Comparison of ENCODE assay signal across 13 cellular contexts in genomic region chrX:152638443-152638904, GRCh38. TPM values are rescaled to one million over a fixed set of nuclear protein-coding genes. Genes with fewer than 3 reads are reported as not detected.
DNase-seq lines count a peak whose midpoint lies in the region; ATAC-seq and TF ChIP-seq lines count a peak whose summit lies in the region.
"Had no signal": no experiment of that assay in that cellular context is flagged by ENCODE, and none has a peak within 500 bp of the region (broad histone marks: within the 10 kb centered on the region; RNA-seq: fewer than 3 reads in every experiment).

No MANE protein-coding gene starts in this region.

- H3K9ac ChIP-seq in H9 (ENCODE audit: extremely low read depth, insufficient read length, low read length) = no peak overlapping the region

- no peak overlapping the region for H3K18ac ChIP-seq in H9 (ENCODE audit: insufficient read length, low read depth, low read length)

- no peaks in the 10 kb centered on the region for H3K79me2 ChIP-seq in H9 (ENCODE audit: insufficient read depth, low read length)

- H3K9me3 ChIP-seq in H9 (ENCODE audit: control insufficient read depth, low read depth, low read length) = peaks cover 43% of the 10 kb centered on the region

- H4K91ac ChIP-seq in H9 (ENCODE audit: insufficient read length, low read depth, low read length) = no peak overlapping the region

- H4K20me1 ChIP-seq in H9 (ENCODE audit: control insufficient read depth, insufficient read depth, insufficient read length) = no peaks in the 10 kb centered on the region

- POLR2A ChIA-PET in naive thymus-derived CD8-positive, alpha-beta T cell (lab: Charles Lee) = no interaction called here

- H2AK5ac ChIP-seq in H9 (ENCODE audit: insufficient read length, low read length) = no peak overlapping the region

- H3K36me3 Mint-ChIP-seq in H9 (ENCODE audit: insufficient read depth in 1 of 3, low read depth in 3 of 3) = peaks cover 0 to 13% (median 4%) of the 10 kb centered on the region in 3 experiments; a peak in 4 of 7 replicates
- H3K36me3 Mint-ChIP-seq in glutamatergic neuron (ENCODE audit: unreplicated experiment) = no peaks in the 10 kb centered on the region
- H3K36me3 Mint-ChIP-seq in osteocyte (ENCODE audit: unreplicated experiment) = no peaks in the 10 kb centered on the region
- H3K36me3 Mint-ChIP-seq in T-helper 2 cell treated with Interferon-gamma antibody and Interleukin-4, amounts not matched to agents 5 μg/mL and 100 μg/mL, for 36 hours (ENCODE audit: low read depth) = no peaks in the 10 kb centered on the region
- H3K36me3 Mint-ChIP-seq in naive thymus-derived CD8-positive, alpha-beta T cell = no peaks in the 10 kb centered on the region

- no peak overlapping the region for H3K27ac ChIP-seq in H9 (ENCODE audit: insufficient read length, low read depth, low read length)
- H3K27ac ChIP-seq: epithelial cell of prostate, PC-9 had no signal

- H2BK5ac ChIP-seq in H9 (ENCODE audit: insufficient read length, low read length) = no peak overlapping the region

- H3K79me1 ChIP-seq in H9 (ENCODE audit: insufficient read depth, low read depth, low read length, poor library complexity, severe bottlenecking) = no peaks in the 10 kb centered on the region

- no peak overlapping the region for H4K5ac ChIP-seq in H9 (ENCODE audit: insufficient read length, low read depth, low read length)

- DNase-seq in H9 (no peak), NCI-H510A (lab: John Stamatoyannopoulos, UW) (peak; percentile 1), glutamatergic neuron (no peak), osteocyte (ENCODE audit: extremely low spot score, unreplicated experiment) (peak; percentile 81), anterior cingulate cortex (lab: John Stamatoyannopoulos, UW) (no peak)
- DNase-seq in T-helper 2 cell treated with Interferon-gamma antibody and Interleukin-4, amounts not matched to agents 5 μg/mL and 100 μg/mL, for 36 hours (ENCODE audit: low spot score) = no peak
- DNase-seq in naive thymus-derived CD8-positive, alpha-beta T cell = no peak
- DNase-seq: activated CD8-positive, alpha-beta T cell treated with anti-CD3 and anti-CD28 coated beads, Interleukin-2, amount 10 ng/mL, durations not matched to agents 7 days and 5 days; KBM-7; PC-9 had no signal

- H3K23ac ChIP-seq in H9 (ENCODE audit: insufficient read length, low read depth, low read length) = no peak overlapping the region

- H2BK12ac ChIP-seq in H9 (ENCODE audit: insufficient read length, low read depth, low read length) = no peak overlapping the region

- H3K4me1 Mint-ChIP-seq in H9 (peaks cover 23 to 37% of the 10 kb centered on the region in 2 experiments), glutamatergic neuron (ENCODE audit: low read depth, unreplicated experiment) (peaks cover 10% of the 10 kb centered on the region), osteocyte (ENCODE audit: unreplicated experiment) (no peaks in the 10 kb centered on the region)
- H3K4me1 Mint-ChIP-seq in T-helper 2 cell treated with Interferon-gamma antibody and Interleukin-4, amounts not matched to agents 5 μg/mL and 100 μg/mL, for 36 hours (ENCODE audit: low read depth) = no peaks in the 10 kb centered on the region
- H3K4me1 Mint-ChIP-seq in naive thymus-derived CD8-positive, alpha-beta T cell = peaks cover 0 to 1% (median 0%) of the 10 kb centered on the region in 4 donors

- H3K4me3 Mint-ChIP-seq in H9 = peak overlapping the region; percentile 74 to 88
- H3K4me3 Mint-ChIP-seq in glutamatergic neuron (ENCODE audit: unreplicated experiment) = peak overlapping the region; percentile 69
- H3K4me3 Mint-ChIP-seq in osteocyte (ENCODE audit: unreplicated experiment) = no peak overlapping the region
- no peak overlapping the region for H3K4me3 Mint-ChIP-seq in T-helper 2 cell treated with Interferon-gamma antibody and Interleukin-4, amounts not matched to agents 5 μg/mL and 100 μg/mL, for 36 hours
- H3K4me3 Mint-ChIP-seq in naive thymus-derived CD8-positive, alpha-beta T cell = peak overlapping the region in 1 of 10 donors; percentile 36
- H3K4me3 Mint-ChIP-seq: activated CD8-positive, alpha-beta T cell treated with anti-CD3 and anti-CD28 coated beads, Interleukin-2, amount 10 ng/mL, durations not matched to agents 7 days and 5 days had no signal

- ATAC-seq in naive thymus-derived CD8-positive, alpha-beta T cell = no peak

- no CpG with 5 or more reads among the region's 23 CpGs for WGBS in H9 (ENCODE audit: extremely low coverage, insufficient read length, low lambda C conversion rate)

- no peaks in the 10 kb centered on the region for H3K23me2 ChIP-seq in H9 (ENCODE audit: insufficient read length, low read depth, low read length, poor library complexity, severe bottlenecking)

- H4K8ac ChIP-seq in H9 (replicated peaks; ENCODE audit: insufficient read length, low read depth, low read length) = no peak overlapping the region

- H3K9me3 Mint-ChIP-seq in H9 = peaks cover 60 to 61% of the 10 kb centered on the region in 2 experiments
- H3K9me3 Mint-ChIP-seq in glutamatergic neuron (ENCODE audit: unreplicated experiment) = no peaks in the 10 kb centered on the region
- peaks cover 5% of the 10 kb centered on the region for H3K9me3 Mint-ChIP-seq in osteocyte (ENCODE audit: unreplicated experiment)
- H3K9me3 Mint-ChIP-seq in T-helper 2 cell treated with Interferon-gamma antibody and Interleukin-4, amounts not matched to agents 5 μg/mL and 100 μg/mL, for 36 hours = no peaks in the 10 kb centered on the region
- no peaks in the 10 kb centered on the region for H3K9me3 Mint-ChIP-seq in naive thymus-derived CD8-positive, alpha-beta T cell

- H3K27ac Mint-ChIP-seq in H9 (no peak overlapping the region), glutamatergic neuron (ENCODE audit: unreplicated experiment) (peak overlapping the region; percentile 62), osteocyte (ENCODE audit: unreplicated experiment) (no peak overlapping the region)
- H3K27ac Mint-ChIP-seq in T-helper 2 cell treated with Interferon-gamma antibody and Interleukin-4, amounts not matched to agents 5 μg/mL and 100 μg/mL, for 36 hours = no peak overlapping the region
- no peak overlapping the region for H3K27ac Mint-ChIP-seq in naive thymus-derived CD8-positive, alpha-beta T cell
- H3K27ac Mint-ChIP-seq: activated CD8-positive, alpha-beta T cell treated with anti-CD3 and anti-CD28 coated beads, Interleukin-2, amount 10 ng/mL, durations not matched to agents 7 days and 5 days had no signal

- peak overlapping the region; percentile 24 for H3K4me2 ChIP-seq in H9 (ENCODE audit: insufficient read depth, insufficient read length, low read length)
- H3K4me2 ChIP-seq: PC-9 had no signal

- no peak for TF ChIP-seq CTCF in H9 (conservative IDR thresholded peaks at IDR 0.05)
- TF ChIP-seq CTCF in glutamatergic neuron (IDR thresholded peaks at IDR 0.05; ENCODE audit: partially characterized antibody, unreplicated experiment) = no peak
- TF ChIP-seq CTCF in osteocyte (IDR thresholded peaks at IDR 0.05) = no peak

- H2BK15ac ChIP-seq in H9 (ENCODE audit: low read depth, low read length) = no peak overlapping the region

- no peak overlapping the region for H2BK20ac ChIP-seq in H9 (ENCODE audit: low read depth, low read length, poor library complexity, severe bottlenecking)

- no peak overlapping the region for H3T11ph ChIP-seq in H9 (ENCODE audit: low read length)

- no peak overlapping the region for H3K14ac ChIP-seq in H9 (ENCODE audit: insufficient read depth, low read length)

- no peak overlapping the region for H2AFZ ChIP-seq in H9 (ENCODE audit: low read length)
- H2AFZ ChIP-seq: PC-9 had no signal

- H2BK120ac ChIP-seq in H9 (ENCODE audit: low read depth, low read length, poor library complexity, severe bottlenecking) = no peak overlapping the region

- H3K4me1 ChIP-seq in H9 (ENCODE audit: insufficient read depth, low read length) = peaks cover 2% of the 10 kb centered on the region; the same call in 1 of the 2 replicates

- peaks cover 2% of the 10 kb centered on the region; the same call in 1 of the 2 replicates for H3K27me3 ChIP-seq in H9 (ENCODE audit: insufficient read depth, low read length)

- no peak overlapping the region for H3K56ac ChIP-seq in H9 (ENCODE audit: insufficient read length, low read depth, low read length)

- H3K27me3 Mint-ChIP-seq in H9 (ENCODE audit: low read depth) (peaks cover 39% of the 10 kb centered on the region), glutamatergic neuron (ENCODE audit: unreplicated experiment) (no peaks in the 10 kb centered on the region), osteocyte (ENCODE audit: unreplicated experiment) (peaks cover 17% of the 10 kb centered on the region)
- peaks cover 34% of the 10 kb centered on the region for H3K27me3 Mint-ChIP-seq in T-helper 2 cell treated with Interferon-gamma antibody and Interleukin-4, amounts not matched to agents 5 μg/mL and 100 μg/mL, for 36 hours (ENCODE audit: low read depth)
- peaks cover 4 to 38% (median 23%) of the 10 kb centered on the region in 5 donors for H3K27me3 Mint-ChIP-seq in naive thymus-derived CD8-positive, alpha-beta T cell

- H3K4ac ChIP-seq in H9 (ENCODE audit: low read depth, low read length) = no peak overlapping the region

RNA-seq across cellular contexts. Expression of gene GABRQ, which starts 0.8 kb away (rescaled TPM):
- total RNA-seq in H9 (2021) (3.8 and 3.9 TPM in 2 replicates), glutamatergic neuron (ENCODE audit: unreplicated experiment) (2.6 TPM), osteocyte (not detected in 2 replicates)
- not detected for total RNA-seq in naive thymus-derived CD8-positive, alpha-beta T cell
- not detected for polyA plus RNA-seq in naive thymus-derived CD8-positive, alpha-beta T cell
- total RNA-seq: activated CD8-positive, alpha-beta T cell treated with anti-CD3 and anti-CD28 coated beads, Interleukin-2, amount 10 ng/mL, durations not matched to agents 7 days and 5 days; PC-9; SK-MEL-5 had no signal
- polyA plus RNA-seq: BJ had no signal

Comparison
In these comparisons a context has a peak if more than half of its experiments do, and no peak if none do; other contexts are left out.
1. DNase-seq: peak in NCI-H510A (single experiment) and osteocyte (single experiment); none in H9 (single experiment), glutamatergic neuron (single experiment), T-helper 2 cell treated with Interferon-gamma antibody and Interleukin-4, amounts not matched to agents 5 μg/mL and 100 μg/mL, for 36 hours (single experiment), anterior cingulate cortex (0 of 58) and naive thymus-derived CD8-positive, alpha-beta T cell (0 of 10).
2. H3K4me3 Mint-ChIP-seq: peak in H9 (2 of 2) and glutamatergic neuron (single experiment); none in osteocyte (single experiment) and T-helper 2 cell treated with Interferon-gamma antibody and Interleukin-4, amounts not matched to agents 5 μg/mL and 100 μg/mL, for 36 hours (single experiment).